Comparison of ENCODE assay signal across 1 cellular context in the genomic region with DNA sequence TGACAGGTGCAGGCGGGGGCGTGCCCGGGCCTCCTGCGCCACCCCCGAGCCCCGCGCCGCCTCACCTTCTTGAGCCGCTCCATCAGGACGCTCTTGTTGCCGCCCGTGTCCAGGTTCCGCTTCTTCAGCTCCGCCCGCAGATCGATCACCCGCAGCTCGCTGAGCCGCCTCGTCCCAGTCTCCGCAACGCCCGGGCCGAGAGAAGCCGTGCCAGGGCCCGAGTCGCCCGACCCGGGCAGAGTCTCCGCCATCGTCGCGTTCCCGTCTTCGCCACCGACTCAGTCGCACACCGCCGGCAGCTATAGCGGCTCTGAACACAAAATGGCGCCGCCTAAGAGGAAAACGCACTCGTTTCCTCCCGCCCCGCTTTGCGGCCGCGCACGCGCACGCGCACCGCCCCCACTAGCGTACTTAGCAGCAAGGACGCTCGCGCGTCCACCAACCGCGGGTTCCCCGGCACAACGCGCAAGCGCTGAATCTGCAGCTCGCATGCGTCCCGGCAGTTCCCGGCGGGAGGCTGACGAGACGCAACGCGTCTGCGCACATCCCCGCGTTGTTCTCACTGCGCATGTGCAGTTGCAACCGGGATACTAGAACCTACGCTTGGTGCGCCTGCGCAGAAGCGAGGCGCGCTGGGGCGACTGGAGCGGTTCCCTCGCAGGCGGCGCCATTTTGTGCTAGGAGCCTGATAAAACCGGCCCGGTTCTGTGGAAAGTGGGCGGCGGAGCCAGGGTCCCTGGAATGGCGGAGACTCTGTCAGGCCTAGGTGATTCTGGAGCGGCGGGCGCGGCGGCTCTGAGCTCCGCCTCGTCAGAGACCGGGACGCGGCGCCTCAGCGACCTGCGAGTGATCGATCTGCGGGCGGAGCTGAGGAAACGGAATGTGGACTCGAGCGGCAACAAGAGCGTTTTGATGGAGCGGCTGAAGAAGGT.
A peak's percentile ranks its signal among the peaks of the same experiment; 100 is the strongest.
TF ChIP-seq lines count a peak whose summit lies in the region.

Gene SAFB (plus strand): TSS at position 619 of the 932 bp plus-strand sequence. CDS start 123 bp downstream, at position 742.
Gene SAFB2 (minus strand): TSS at position 312 of the 932 bp plus-strand sequence. CDS start 61 bp downstream, at position 251.

TF ChIP-seq in HepG2, 621 proteins besides CTCF, POLR2A, EP300 and RAD21 (continued from another document and continues in another):
- TF ChIP-seq, protein P1, sequence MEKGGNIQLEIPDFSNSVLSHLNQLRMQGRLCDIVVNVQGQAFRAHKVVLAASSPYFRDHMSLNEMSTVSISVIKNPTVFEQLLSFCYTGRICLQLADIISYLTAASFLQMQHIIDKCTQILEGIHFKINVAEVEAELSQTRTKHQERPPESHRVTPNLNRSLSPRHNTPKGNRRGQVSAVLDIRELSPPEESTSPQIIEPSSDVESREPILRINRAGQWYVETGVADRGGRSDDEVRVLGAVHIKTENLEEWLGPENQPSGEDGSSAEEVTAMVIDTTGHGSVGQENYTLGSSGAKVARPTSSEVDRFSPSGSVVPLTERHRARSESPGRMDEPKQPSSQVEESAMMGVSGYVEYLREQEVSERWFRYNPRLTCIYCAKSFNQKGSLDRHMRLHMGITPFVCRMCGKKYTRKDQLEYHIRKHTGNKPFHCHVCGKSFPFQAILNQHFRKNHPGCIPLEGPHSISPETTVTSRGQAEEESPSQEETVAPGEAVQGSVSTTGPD (CRISPR knock-in tag; IDR thresholded peaks at IDR 0.05): no peak
- TF ChIP-seq ARID4A (CRISPR knock-in tag; IDR thresholded peaks at IDR 0.05; ENCODE audit: borderline replicate concordance) (peak; percentile 94), ZNF138 (CRISPR knock-in tag; IDR thresholded peaks at IDR 0.05; ENCODE audit: low read depth) (peak; percentile 96), ZNF160 (CRISPR knock-in tag; IDR thresholded peaks at IDR 0.05) (no peak), HOXA3 (CRISPR knock-in tag; IDR thresholded peaks at IDR 0.05) (peak; percentile 94), IRF1 (CRISPR knock-in tag; IDR thresholded peaks at IDR 0.05; ENCODE audit: low read depth) (no peak; the same call in 1 of the 2 replicates), NFKB2 (CRISPR knock-in tag; IDR thresholded peaks at IDR 0.05; ENCODE audit: borderline replicate concordance) (peak; percentile 79; the same call in 1 of the 2 replicates), SOX5 (CRISPR knock-in tag; IDR thresholded peaks at IDR 0.05; ENCODE audit: borderline replicate concordance) (peak; percentile 9; the same call in 1 of the 2 replicates), NR2C2 (CRISPR knock-in tag; IDR thresholded peaks at IDR 0.05; ENCODE audit: borderline replicate concordance) (peak; percentile 55), KLF16 (CRISPR knock-in tag; IDR thresholded peaks at IDR 0.05) (peak in 1 of 2 experiments; percentile 80; a peak in 2 of 4 replicates), CBX5 (CRISPR knock-in tag; IDR thresholded peaks at IDR 0.05; ENCODE audit: borderline replicate concordance) (no peak), KDM3A (CRISPR knock-in tag; IDR thresholded peaks at IDR 0.05; ENCODE audit: low read depth) (peak; percentile 51; the same call in 1 of the 2 replicates), MLLT10 (CRISPR knock-in tag; IDR thresholded peaks at IDR 0.05) (no peak), ZNF777 (CRISPR knock-in tag; IDR thresholded peaks at IDR 0.05) (peak; percentile 60; the same call in 1 of the 2 replicates), DZIP1 (CRISPR knock-in tag; IDR thresholded peaks at IDR 0.05) (peak; percentile 18; the same call in 1 of the 2 replicates), CAMTA2 (CRISPR knock-in tag; IDR thresholded peaks at IDR 0.05; ENCODE audit: borderline replicate concordance) (peak; percentile 20; the same call in 1 of the 2 replicates), ZBTB46 (CRISPR knock-in tag; IDR thresholded peaks at IDR 0.05; ENCODE audit: borderline replicate concordance) (no peak), FOXK1 (CRISPR knock-in tag; IDR thresholded peaks at IDR 0.05; ENCODE audit: borderline replicate concordance, low read depth) (peak; percentile 65; the same call in 1 of the 2 replicates), ZFP90 (CRISPR knock-in tag; IDR thresholded peaks at IDR 0.05; ENCODE audit: borderline replicate concordance) (peak; percentile 98), ERF (CRISPR knock-in tag; IDR thresholded peaks at IDR 0.05) (peak; percentile 80), ZNF556 (CRISPR knock-in tag; IDR thresholded peaks at IDR 0.05; ENCODE audit: borderline replicate concordance) (peak; percentile 40; the same call in 1 of the 2 replicates), SP140L (CRISPR knock-in tag; IDR thresholded peaks at IDR 0.05; ENCODE audit: borderline replicate concordance) (peak; percentile 53; the same call in 1 of the 2 replicates), ETV6 (CRISPR knock-in tag; conservative IDR thresholded peaks at IDR 0.05) (peak; percentile 44; the same call in 1 of the 2 replicates), ZSCAN29 (CRISPR knock-in tag; conservative IDR thresholded peaks at IDR 0.05) (peak; percentile 80), POLR2AphosphoS5 (IDR thresholded peaks at IDR 0.05; ENCODE audit: low read depth, low read length) (peak; percentile 87), ZNF660 (CRISPR knock-in tag; IDR thresholded peaks at IDR 0.05; ENCODE audit: borderline replicate concordance, low read depth) (0 out of 2 replicates have a peak, but pooled peaks have one; percentile 76), BCL3 (CRISPR knock-in tag; IDR thresholded peaks at IDR 0.05) (peak; percentile 87; the same call in 1 of the 2 replicates), MAF1 (CRISPR knock-in tag; IDR thresholded peaks at IDR 0.05; ENCODE audit: borderline replicate concordance) (0 out of 2 replicates have a peak, but pooled peaks have one; percentile 48), NFRKB (IDR thresholded peaks at IDR 0.05) (peak; percentile 66), PPARG (CRISPR knock-in tag; conservative IDR thresholded peaks at IDR 0.05) (peak; percentile 64), FOXP1 (IDR thresholded peaks at IDR 0.05) (no peak), FOXP1 (CRISPR knock-in tag; IDR thresholded peaks at IDR 0.05) (no peak), ZIK1 (CRISPR knock-in tag; IDR thresholded peaks at IDR 0.05; ENCODE audit: borderline replicate concordance, low read depth) (peak; percentile 45; the same call in 1 of the 2 replicates), CENPT (CRISPR knock-in tag; IDR thresholded peaks at IDR 0.05; ENCODE audit: low read depth) (no peak), NCOA1 (CRISPR knock-in tag; IDR thresholded peaks at IDR 0.05) (peak; percentile 70; the same call in 1 of the 2 replicates), SNRNP70 (IDR thresholded peaks at IDR 0.05; ENCODE audit: low read depth, low read length) (no peak)
- TF ChIP-seq, protein P2, sequence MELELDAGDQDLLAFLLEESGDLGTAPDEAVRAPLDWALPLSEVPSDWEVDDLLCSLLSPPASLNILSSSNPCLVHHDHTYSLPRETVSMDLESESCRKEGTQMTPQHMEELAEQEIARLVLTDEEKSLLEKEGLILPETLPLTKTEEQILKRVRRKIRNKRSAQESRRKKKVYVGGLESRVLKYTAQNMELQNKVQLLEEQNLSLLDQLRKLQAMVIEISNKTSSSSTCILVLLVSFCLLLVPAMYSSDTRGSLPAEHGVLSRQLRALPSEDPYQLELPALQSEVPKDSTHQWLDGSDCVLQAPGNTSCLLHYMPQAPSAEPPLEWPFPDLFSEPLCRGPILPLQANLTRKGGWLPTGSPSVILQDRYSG (CRISPR knock-in tag; IDR thresholded peaks at IDR 0.05): peak; percentile 94
- TF ChIP-seq, protein P3, sequence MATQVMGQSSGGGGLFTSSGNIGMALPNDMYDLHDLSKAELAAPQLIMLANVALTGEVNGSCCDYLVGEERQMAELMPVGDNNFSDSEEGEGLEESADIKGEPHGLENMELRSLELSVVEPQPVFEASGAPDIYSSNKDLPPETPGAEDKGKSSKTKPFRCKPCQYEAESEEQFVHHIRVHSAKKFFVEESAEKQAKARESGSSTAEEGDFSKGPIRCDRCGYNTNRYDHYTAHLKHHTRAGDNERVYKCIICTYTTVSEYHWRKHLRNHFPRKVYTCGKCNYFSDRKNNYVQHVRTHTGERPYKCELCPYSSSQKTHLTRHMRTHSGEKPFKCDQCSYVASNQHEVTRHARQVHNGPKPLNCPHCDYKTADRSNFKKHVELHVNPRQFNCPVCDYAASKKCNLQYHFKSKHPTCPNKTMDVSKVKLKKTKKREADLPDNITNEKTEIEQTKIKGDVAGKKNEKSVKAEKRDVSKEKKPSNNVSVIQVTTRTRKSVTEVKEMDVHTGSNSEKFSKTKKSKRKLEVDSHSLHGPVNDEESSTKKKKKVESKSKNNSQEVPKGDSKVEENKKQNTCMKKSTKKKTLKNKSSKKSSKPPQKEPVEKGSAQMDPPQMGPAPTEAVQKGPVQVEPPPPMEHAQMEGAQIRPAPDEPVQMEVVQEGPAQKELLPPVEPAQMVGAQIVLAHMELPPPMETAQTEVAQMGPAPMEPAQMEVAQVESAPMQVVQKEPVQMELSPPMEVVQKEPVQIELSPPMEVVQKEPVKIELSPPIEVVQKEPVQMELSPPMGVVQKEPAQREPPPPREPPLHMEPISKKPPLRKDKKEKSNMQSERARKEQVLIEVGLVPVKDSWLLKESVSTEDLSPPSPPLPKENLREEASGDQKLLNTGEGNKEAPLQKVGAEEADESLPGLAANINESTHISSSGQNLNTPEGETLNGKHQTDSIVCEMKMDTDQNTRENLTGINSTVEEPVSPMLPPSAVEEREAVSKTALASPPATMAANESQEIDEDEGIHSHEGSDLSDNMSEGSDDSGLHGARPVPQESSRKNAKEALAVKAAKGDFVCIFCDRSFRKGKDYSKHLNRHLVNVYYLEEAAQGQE (IDR thresholded peaks at IDR 0.05; ENCODE audit: borderline replicate concordance in 1 of 2, low read depth in 1 of 2, low read length in 2 of 2): peak in 1 of 2 experiments; percentile 64; a peak in 1 of 4 replicates
